In the genomic region with DNA sequence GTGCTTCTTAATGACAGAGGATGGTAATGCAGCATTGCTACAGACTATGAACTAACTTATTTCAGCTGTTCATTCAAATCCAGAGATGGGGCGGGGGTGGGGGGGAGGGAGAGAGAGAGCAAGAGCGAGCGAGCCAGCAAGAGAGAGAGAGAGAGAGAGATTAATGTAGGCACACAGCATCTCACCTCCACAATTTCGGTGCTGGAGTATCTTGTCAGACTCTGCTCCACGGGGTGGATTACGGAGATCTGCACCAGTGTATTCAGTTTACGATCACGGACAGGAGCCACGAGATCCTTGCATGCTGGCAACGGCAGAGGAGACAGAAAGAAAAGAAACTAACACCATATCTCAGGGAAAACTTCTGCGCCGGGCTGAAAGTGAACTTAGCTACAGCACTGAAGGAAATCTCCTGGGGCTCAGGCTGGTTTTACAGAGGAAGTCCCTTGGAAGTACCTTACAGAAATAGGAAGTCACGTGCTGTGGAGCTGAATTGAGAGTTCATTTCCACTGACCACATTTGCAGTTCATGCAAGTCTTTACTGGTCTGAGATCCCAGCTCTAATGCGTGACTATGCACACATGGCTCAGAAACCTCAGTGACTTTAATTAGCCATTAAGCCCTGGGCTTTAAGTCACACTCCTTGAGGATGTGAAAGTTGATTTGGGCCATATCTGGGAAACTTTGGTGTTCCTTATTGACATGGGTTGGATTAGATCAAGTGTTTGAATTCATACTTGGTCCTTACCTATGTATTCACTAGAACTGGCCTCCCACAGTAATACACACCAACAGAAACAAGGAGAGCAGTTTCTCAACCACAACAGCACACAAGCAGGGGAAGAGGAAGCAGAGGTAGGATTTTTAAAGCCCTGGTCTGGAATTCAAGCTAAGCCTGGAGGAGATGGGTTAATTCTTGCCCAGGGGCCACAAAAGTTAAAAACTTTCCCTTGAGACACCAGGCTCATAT, we compare ENCODE assay signal across 8 cellular contexts.
DNase-seq lines count a peak whose midpoint lies in the region; ATAC-seq lines count a peak whose summit lies in the region.

No MANE protein-coding gene starts in this region.

- H3K27ac ChIP-seq in ectodermal cell (ENCODE audit: insufficient read depth, low read depth, low read length, poor library complexity, severe bottlenecking) (peak overlapping the region; percentile 77), mesodermal cell (ENCODE audit: low read depth, low read length, severe bottlenecking) (peak overlapping the region; percentile 86)

- 46 to 54% methylated on average over 14 of the region's 14 CpGs for WGBS in ectodermal cell, 2 experiments
- 30 to 32% methylated on average over 7 of the region's 14 CpGs for WGBS in mesodermal cell (ENCODE audit: insufficient coverage in 2 of 2), 2 experiments

- H3K4me3 Mint-ChIP-seq in stimulated activated memory B cell treated with anti-CD40 and anti-IgM and Interleukin-4, amounts not matched to agents 10 μg/mL and 1 μg/mL and 100 μg/mL, for 72 hours = peak overlapping the region; percentile 55

- peaks cover 21% of the 10 kb centered on the region for H3K27me3 Mint-ChIP-seq in stimulated activated memory B cell treated with anti-CD40 and anti-IgM and Interleukin-4, amounts not matched to agents 10 μg/mL and 1 μg/mL and 100 μg/mL, for 72 hours

- H3K36me3 ChIP-seq in ectodermal cell (ENCODE audit: control insufficient read depth, insufficient read depth, low read length) = no peaks in the 10 kb centered on the region
- no peaks in the 10 kb centered on the region for H3K36me3 ChIP-seq in mesodermal cell (ENCODE audit: control insufficient read depth, insufficient read depth, low read length)

- peak; percentile 81 for DNase-seq in DMS53 (lab: John Stamatoyannopoulos, UW)
- DNase-seq in M059J (ENCODE audit: low read depth) = peak; percentile 88
- DNase-seq in activated CD4-positive, alpha-beta T cell treated with anti-CD3 and anti-CD28 coated beads, Interleukin-2, amount 50 U/mL, for 1 hour = peak; percentile 31
- DNase-seq in SHP77 treated with DMSO at 0.1 percent for 48 hours (lab: John Stamatoyannopoulos, UW) = no peak

- ATAC-seq in GM21786 (IDR thresholded peaks at IDR 0.05; ENCODE audit: unreplicated experiment) = peak; percentile 57
- peak; percentile 38 for ATAC-seq in stimulated activated memory B cell treated with anti-CD40 and anti-IgM and Interleukin-4, amounts not matched to agents 10 μg/mL and 1 μg/mL and 100 μg/mL, for 72 hours

- H3K4me1 Mint-ChIP-seq in stimulated activated memory B cell treated with anti-CD40 and anti-IgM and Interleukin-4, amounts not matched to agents 10 μg/mL and 1 μg/mL and 100 μg/mL, for 72 hours = peaks cover 15% of the 10 kb centered on the region

- peaks cover 14% of the 10 kb centered on the region for H3K4me1 ChIP-seq in ectodermal cell (ENCODE audit: control insufficient read depth, insufficient read depth, low read length)
- peaks cover 41% of the 10 kb centered on the region for H3K4me1 ChIP-seq in mesodermal cell (ENCODE audit: control insufficient read depth, insufficient read depth, low read length, poor library complexity, severe bottlenecking)

- H3K27ac Mint-ChIP-seq in stimulated activated memory B cell treated with anti-CD40 and anti-IgM and Interleukin-4, amounts not matched to agents 10 μg/mL and 1 μg/mL and 100 μg/mL, for 72 hours = no peak overlapping the region

- no peaks in the 10 kb centered on the region for H3K9me3 Mint-ChIP-seq in stimulated activated memory B cell treated with anti-CD40 and anti-IgM and Interleukin-4, amounts not matched to agents 10 μg/mL and 1 μg/mL and 100 μg/mL, for 72 hours

- no peaks in the 10 kb centered on the region for H3K36me3 Mint-ChIP-seq in stimulated activated memory B cell treated with anti-CD40 and anti-IgM and Interleukin-4, amounts not matched to agents 10 μg/mL and 1 μg/mL and 100 μg/mL, for 72 hours

- H3K4me3 ChIP-seq in ectodermal cell (ENCODE audit: insufficient read depth, low read depth, low read length) = peak overlapping the region; percentile 10
- H3K4me3 ChIP-seq in mesodermal cell (ENCODE audit: extremely low read depth, insufficient read depth, low read length, poor library complexity, severe bottlenecking) = peak overlapping the region; percentile 26

- H3K27me3 ChIP-seq in ectodermal cell (ENCODE audit: control insufficient read depth, insufficient read depth, low read length, poor library complexity, severe bottlenecking) = no peaks in the 10 kb centered on the region

- H3K9me3 ChIP-seq in ectodermal cell (ENCODE audit: control insufficient read depth, low read length) (no peaks in the 10 kb centered on the region), mesodermal cell (ENCODE audit: control insufficient read depth, low read length) (no peaks in the 10 kb centered on the region)
